ENCODE assay signal across 23 cellular contexts in genomic region chr13:113112893-113113845, GRCh38. TPM values are rescaled to one million over a fixed set of nuclear protein-coding genes. Genes with fewer than 3 reads are reported as not detected.
A peak's percentile ranks its signal among the peaks of the same experiment; 100 is the strongest.
DNase-seq lines count a peak whose midpoint lies in the region; ATAC-seq and TF ChIP-seq lines count a peak whose summit lies in the region.
"Had no signal": no experiment of that assay in that cellular context is flagged by ENCODE, and none has a peak within 500 bp of the region (broad histone marks: within the 10 kb centered on the region; RNA-seq: fewer than 3 reads in every experiment).

No MANE protein-coding gene starts in this region.

- H3K9me3 Mint-ChIP-seq in activated naive CD4-positive, alpha-beta T cell treated with anti-CD3 and anti-CD28 coated beads, Interleukin-2, amount 10 ng/mL, durations not matched to agents 7 days and 5 days, result no peaks in the 10 kb centered on the region
- no peaks in the 10 kb centered on the region for H3K9me3 Mint-ChIP-seq in activated naive CD8-positive, alpha-beta T cell treated with anti-CD3 and anti-CD28 coated beads, Interleukin-2, amount 50 U/mL, for 24 hours
- H3K9me3 Mint-ChIP-seq: activated CD4-positive, alpha-beta memory T cell treated with anti-CD3 and anti-CD28 coated beads, Interleukin-2, amount 10 ng/mL, durations not matched to agents 7 days and 5 days; activated naive CD4-positive, alpha-beta T cell treated with anti-CD3 and anti-CD28 coated beads for 36 hours had no signal

- H3K27me3 ChIP-seq in lower lobe of right lung (ENCODE audit: low read depth) (peaks cover 33% of the 10 kb centered on the region), uterus (peaks cover 0 to 8% of the 10 kb centered on the region in 2 donors)

- no peaks in the 10 kb centered on the region for H3K4me1 Mint-ChIP-seq in activated naive CD4-positive, alpha-beta T cell treated with anti-CD3 and anti-CD28 coated beads, Interleukin-2, amount 10 ng/mL, durations not matched to agents 7 days and 5 days
- peaks cover 5% of the 10 kb centered on the region for H3K4me1 Mint-ChIP-seq in activated naive CD8-positive, alpha-beta T cell treated with anti-CD3 and anti-CD28 coated beads, Interleukin-2, amount 50 U/mL, for 24 hours
- H3K4me1 Mint-ChIP-seq: activated CD4-positive, alpha-beta memory T cell treated with anti-CD3 and anti-CD28 coated beads, Interleukin-2, amount 10 ng/mL, durations not matched to agents 7 days and 5 days; GM23338 had no signal

- intact Hi-C loops in lower lobe of right lung (cut with DNase I) (no loop called here), uterus (cut with DNase I; ENCODE audit: low total_unique reads) (no loop called here)

- H3K36me3 Mint-ChIP-seq in activated naive CD4-positive, alpha-beta T cell treated with anti-CD3 and anti-CD28 coated beads, Interleukin-2, amount 10 ng/mL, durations not matched to agents 7 days and 5 days, result peaks cover 3% of the 10 kb centered on the region
- H3K36me3 Mint-ChIP-seq in activated naive CD8-positive, alpha-beta T cell treated with anti-CD3 and anti-CD28 coated beads, Interleukin-2, amount 50 U/mL, for 24 hours (ENCODE audit: low read depth), result peaks cover 2% of the 10 kb centered on the region

- H3K36me3 ChIP-seq in lower lobe of right lung (no peaks in the 10 kb centered on the region), uterus (no peaks in the 10 kb centered on the region)

- CTCF ChIA-PET in activated naive CD4-positive, alpha-beta T cell treated with anti-CD3 and anti-CD28 coated beads, Interleukin-2, amount 10 ng/mL, durations not matched to agents 7 days and 5 days (lab: Charles Lee), result no interaction called here

- ATAC-seq in activated naive CD8-positive, alpha-beta T cell treated with anti-CD3 and anti-CD28 coated beads, Interleukin-2, amount 50 U/mL, for 24 hours, result peak; percentile 36
- ATAC-seq in lower lobe of right lung (no peak), HG02623 (IDR thresholded peaks at IDR 0.05; ENCODE audit: unreplicated experiment) (no peak), GM21390 (IDR thresholded peaks at IDR 0.05; ENCODE audit: unreplicated experiment) (no peak)
- ATAC-seq: GM23338 had no signal

- H3K9me3 ChIP-seq in lower lobe of right lung (no peaks in the 10 kb centered on the region), uterus (no peaks in the 10 kb centered on the region)

- H3K4me1 ChIP-seq in lower lobe of right lung, result peaks cover 16% of the 10 kb centered on the region
- H3K4me1 ChIP-seq in uterus, result peaks cover 0 to 11% of the 10 kb centered on the region in 2 donors

- no peak overlapping the region for H3K27ac Mint-ChIP-seq in activated naive CD4-positive, alpha-beta T cell treated with anti-CD3 and anti-CD28 coated beads, Interleukin-2, amount 10 ng/mL, durations not matched to agents 7 days and 5 days
- no peak overlapping the region for H3K27ac Mint-ChIP-seq in activated naive CD8-positive, alpha-beta T cell treated with anti-CD3 and anti-CD28 coated beads, Interleukin-2, amount 50 U/mL, for 24 hours
- H3K27ac Mint-ChIP-seq: activated CD4-positive, alpha-beta memory T cell treated with anti-CD3 and anti-CD28 coated beads, Interleukin-2, amount 10 ng/mL, durations not matched to agents 7 days and 5 days; activated naive CD4-positive, alpha-beta T cell treated with anti-CD3 and anti-CD28 coated beads for 36 hours; GM23338 had no signal

- no peak overlapping the region for H3K4me3 Mint-ChIP-seq in activated naive CD4-positive, alpha-beta T cell treated with anti-CD3 and anti-CD28 coated beads, Interleukin-2, amount 10 ng/mL, durations not matched to agents 7 days and 5 days
- H3K4me3 Mint-ChIP-seq in activated naive CD8-positive, alpha-beta T cell treated with anti-CD3 and anti-CD28 coated beads, Interleukin-2, amount 50 U/mL, for 24 hours, result no peak overlapping the region
- H3K4me3 Mint-ChIP-seq: activated CD4-positive, alpha-beta memory T cell treated with anti-CD3 and anti-CD28 coated beads, Interleukin-2, amount 10 ng/mL, durations not matched to agents 7 days and 5 days; activated naive CD4-positive, alpha-beta T cell treated with anti-CD3 and anti-CD28 coated beads for 36 hours; GM23338 had no signal

- TF ChIP-seq POLR2A in uterus (IDR thresholded peaks at IDR 0.05), result no peak

- peak; percentile 22 for DNase-seq in activated naive CD4-positive, alpha-beta T cell treated with anti-CD3 and anti-CD28 coated beads, Interleukin-2, amount 10 ng/mL, durations not matched to agents 7 days and 5 days
- no peak for DNase-seq in activated naive CD4-positive, alpha-beta T cell treated with anti-CD3 and anti-CD28 coated beads, Interleukin-2, amount 50 U/mL, for 16 hours
- no peak for DNase-seq in activated naive CD8-positive, alpha-beta T cell treated with anti-CD3 and anti-CD28 coated beads, Interleukin-2, amount 50 U/mL, for 24 hours
- DNase-seq in lower lobe of right lung (peak; percentile 10), uterus (peak; percentile 1 to 4), RKO (ENCODE audit: low spot score) (no peak)
- DNase-seq: ACHN; activated CD4-positive, alpha-beta memory T cell treated with anti-CD3 and anti-CD28 coated beads, Interleukin-2, amount 10 ng/mL, durations not matched to agents 7 days and 5 days; activated naive CD4-positive, alpha-beta T cell treated with anti-CD3 and anti-CD28 coated beads for 36 hours; Kasumi-1; mesenchymal stem cell; NCI-H1092 treated with DMSO at 0.1 percent for 48 hours; NCI-H187 treated with DMSO at 0.1 percent for 48 hours; stimulated activated CD4-positive, alpha-beta T cell treated with anti-CD3 and anti-CD28 coated beads, Interleukin-1b, Interleukin-23, amount 100 ng/mL, for 48 hours had no signal

- H3K27ac ChIP-seq in lower lobe of right lung (no peak overlapping the region), uterus (no peak overlapping the region)
- H3K27ac ChIP-seq: skin epidermis had no signal

- H3K4me3 ChIP-seq in lower lobe of right lung (no peak overlapping the region), uterus (no peak overlapping the region)
- H3K4me3 ChIP-seq: GM23338, skin epidermis had no signal

- TF ChIP-seq CTCF in lower lobe of right lung (IDR thresholded peaks at IDR 0.05) (no peak), uterus (IDR thresholded peaks at IDR 0.05) (no peak)

- H3K27me3 Mint-ChIP-seq in activated naive CD4-positive, alpha-beta T cell treated with anti-CD3 and anti-CD28 coated beads, Interleukin-2, amount 10 ng/mL, durations not matched to agents 7 days and 5 days, result peaks cover 27% of the 10 kb centered on the region
- peaks cover 3% of the 10 kb centered on the region for H3K27me3 Mint-ChIP-seq in activated naive CD8-positive, alpha-beta T cell treated with anti-CD3 and anti-CD28 coated beads, Interleukin-2, amount 50 U/mL, for 24 hours

RNA-seq across cellular contexts. Expression of gene F7, which starts 7.6 kb away (rescaled TPM):
- not detected for total RNA-seq in lower lobe of right lung
- under 1 TPM in 1 of 4 donors, not detected in 3; 0.69 TPM for total RNA-seq in uterus
- total RNA-seq: activated CD4-positive, alpha-beta memory T cell treated with anti-CD3 and anti-CD28 coated beads, Interleukin-2, amount 10 ng/mL, durations not matched to agents 7 days and 5 days; dermis microvascular lymphatic vessel endothelial cell; endothelial cell of umbilical vein; myocyte; pulmonary artery endothelial cell had no signal

RNA-seq across cellular contexts. Expression of gene F10, which starts 9.4 kb away (rescaled TPM):
- total RNA-seq in lower lobe of right lung (8.9 TPM), uterus (10 to 100 TPM in 2 of 4 donors, 1 to 10 TPM in 2; 6.8 to 56.8 (median 12.1) TPM)
- total RNA-seq: activated CD4-positive, alpha-beta memory T cell treated with anti-CD3 and anti-CD28 coated beads, Interleukin-2, amount 10 ng/mL, durations not matched to agents 7 days and 5 days; activated naive CD4-positive, alpha-beta T cell treated with anti-CD3 and anti-CD28 coated beads for 36 hours; dermis microvascular lymphatic vessel endothelial cell; endothelial cell of umbilical vein had no signal

RNA-seq across cellular contexts. Expression of gene PROZ, which starts 45.3 kb away (rescaled TPM):
- total RNA-seq in lower lobe of right lung (not detected), uterus (not detected)
- total RNA-seq: activated CD4-positive, alpha-beta memory T cell treated with anti-CD3 and anti-CD28 coated beads, Interleukin-2, amount 10 ng/mL, durations not matched to agents 7 days and 5 days; activated naive CD4-positive, alpha-beta T cell treated with anti-CD3 and anti-CD28 coated beads for 36 hours; dermis microvascular lymphatic vessel endothelial cell; endothelial cell of umbilical vein; GM23338; myocyte; pulmonary artery endothelial cell; urinary bladder had no signal

Comparison
In these comparisons a context has a peak if more than half of its experiments do, and no peak if none do; other contexts are left out.
1. DNase-seq: peak in activated naive CD4-positive, alpha-beta T cell treated with anti-CD3 and anti-CD28 coated beads, Interleukin-2, amount 10 ng/mL, durations not matched to agents 7 days and 5 days (single experiment), lower lobe of right lung (single experiment) and uterus (2 of 2); none in activated naive CD4-positive, alpha-beta T cell treated with anti-CD3 and anti-CD28 coated beads, Interleukin-2, amount 50 U/mL, for 16 hours (single experiment), activated naive CD8-positive, alpha-beta T cell treated with anti-CD3 and anti-CD28 coated beads, Interleukin-2, amount 50 U/mL, for 24 hours (single experiment) and RKO (single experiment).